ENCODE assay signal across 1 cellular context in the genomic region with DNA sequence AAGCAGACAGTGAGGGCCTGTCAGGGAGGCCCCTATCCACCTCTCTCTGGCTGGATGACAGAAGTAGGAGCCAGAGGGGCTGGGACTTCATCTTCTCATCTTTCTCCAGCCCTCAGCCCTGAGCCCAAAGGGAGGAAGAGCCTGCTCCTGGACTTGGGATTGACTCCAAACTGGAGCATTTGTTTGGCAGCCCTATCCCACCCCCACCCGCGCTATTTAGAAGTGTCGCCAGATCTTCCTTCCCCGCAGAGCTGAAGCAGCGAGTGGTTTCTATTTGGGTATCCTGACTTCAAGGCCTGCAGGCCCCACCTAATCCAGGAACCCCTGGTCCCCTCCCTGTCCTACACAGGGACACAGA.
TF ChIP-seq lines count a peak whose summit lies in the region.

No MANE protein-coding gene starts in this region.

TF ChIP-seq in WTC11, 78 proteins besides CTCF, POLR2A, EP300 and RAD21 (continued from another document):
- TF ChIP-seq, protein P1, sequence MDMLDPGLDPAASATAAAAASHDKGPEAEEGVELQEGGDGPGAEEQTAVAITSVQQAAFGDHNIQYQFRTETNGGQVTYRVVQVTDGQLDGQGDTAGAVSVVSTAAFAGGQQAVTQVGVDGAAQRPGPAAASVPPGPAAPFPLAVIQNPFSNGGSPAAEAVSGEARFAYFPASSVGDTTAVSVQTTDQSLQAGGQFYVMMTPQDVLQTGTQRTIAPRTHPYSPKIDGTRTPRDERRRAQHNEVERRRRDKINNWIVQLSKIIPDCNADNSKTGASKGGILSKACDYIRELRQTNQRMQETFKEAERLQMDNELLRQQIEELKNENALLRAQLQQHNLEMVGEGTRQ (CRISPR knock-in tag; IDR thresholded peaks at IDR 0.05): no peak
- TF ChIP-seq, protein P2, sequence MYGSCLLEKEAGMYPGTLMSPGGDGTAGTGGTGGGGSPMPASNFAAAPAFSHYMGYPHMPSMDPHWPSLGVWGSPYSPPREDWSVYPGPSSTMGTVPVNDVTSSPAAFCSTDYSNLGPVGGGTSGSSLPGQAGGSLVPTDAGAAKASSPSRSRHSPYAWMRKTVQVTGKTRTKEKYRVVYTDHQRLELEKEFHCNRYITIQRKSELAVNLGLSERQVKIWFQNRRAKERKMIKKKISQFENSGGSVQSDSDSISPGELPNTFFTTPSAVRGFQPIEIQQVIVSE (CRISPR knock-in tag; IDR thresholded peaks at IDR 0.05; ENCODE audit: borderline replicate concordance): no peak
- TF ChIP-seq, protein P3, sequence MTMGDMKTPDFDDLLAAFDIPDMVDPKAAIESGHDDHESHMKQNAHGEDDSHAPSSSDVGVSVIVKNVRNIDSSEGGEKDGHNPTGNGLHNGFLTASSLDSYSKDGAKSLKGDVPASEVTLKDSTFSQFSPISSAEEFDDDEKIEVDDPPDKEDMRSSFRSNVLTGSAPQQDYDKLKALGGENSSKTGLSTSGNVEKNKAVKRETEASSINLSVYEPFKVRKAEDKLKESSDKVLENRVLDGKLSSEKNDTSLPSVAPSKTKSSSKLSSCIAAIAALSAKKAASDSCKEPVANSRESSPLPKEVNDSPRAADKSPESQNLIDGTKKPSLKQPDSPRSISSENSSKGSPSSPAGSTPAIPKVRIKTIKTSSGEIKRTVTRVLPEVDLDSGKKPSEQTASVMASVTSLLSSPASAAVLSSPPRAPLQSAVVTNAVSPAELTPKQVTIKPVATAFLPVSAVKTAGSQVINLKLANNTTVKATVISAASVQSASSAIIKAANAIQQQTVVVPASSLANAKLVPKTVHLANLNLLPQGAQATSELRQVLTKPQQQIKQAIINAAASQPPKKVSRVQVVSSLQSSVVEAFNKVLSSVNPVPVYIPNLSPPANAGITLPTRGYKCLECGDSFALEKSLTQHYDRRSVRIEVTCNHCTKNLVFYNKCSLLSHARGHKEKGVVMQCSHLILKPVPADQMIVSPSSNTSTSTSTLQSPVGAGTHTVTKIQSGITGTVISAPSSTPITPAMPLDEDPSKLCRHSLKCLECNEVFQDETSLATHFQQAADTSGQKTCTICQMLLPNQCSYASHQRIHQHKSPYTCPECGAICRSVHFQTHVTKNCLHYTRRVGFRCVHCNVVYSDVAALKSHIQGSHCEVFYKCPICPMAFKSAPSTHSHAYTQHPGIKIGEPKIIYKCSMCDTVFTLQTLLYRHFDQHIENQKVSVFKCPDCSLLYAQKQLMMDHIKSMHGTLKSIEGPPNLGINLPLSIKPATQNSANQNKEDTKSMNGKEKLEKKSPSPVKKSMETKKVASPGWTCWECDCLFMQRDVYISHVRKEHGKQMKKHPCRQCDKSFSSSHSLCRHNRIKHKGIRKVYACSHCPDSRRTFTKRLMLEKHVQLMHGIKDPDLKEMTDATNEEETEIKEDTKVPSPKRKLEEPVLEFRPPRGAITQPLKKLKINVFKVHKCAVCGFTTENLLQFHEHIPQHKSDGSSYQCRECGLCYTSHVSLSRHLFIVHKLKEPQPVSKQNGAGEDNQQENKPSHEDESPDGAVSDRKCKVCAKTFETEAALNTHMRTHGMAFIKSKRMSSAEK (CRISPR knock-in tag; IDR thresholded peaks at IDR 0.05; ENCODE audit: borderline replicate concordance): no peak
- TF ChIP-seq OVOL2 (CRISPR knock-in tag; IDR thresholded peaks at IDR 0.05; ENCODE audit: borderline replicate concordance): no peak
- TF ChIP-seq ZNF219 (CRISPR knock-in tag; IDR thresholded peaks at IDR 0.05; ENCODE audit: borderline replicate concordance): no peak
- TF ChIP-seq KAT7 (CRISPR knock-in tag; IDR thresholded peaks at IDR 0.05; ENCODE audit: borderline replicate concordance): no peak
